Comparison of ENCODE assay signal across 8 cellular contexts in the genomic region with DNA sequence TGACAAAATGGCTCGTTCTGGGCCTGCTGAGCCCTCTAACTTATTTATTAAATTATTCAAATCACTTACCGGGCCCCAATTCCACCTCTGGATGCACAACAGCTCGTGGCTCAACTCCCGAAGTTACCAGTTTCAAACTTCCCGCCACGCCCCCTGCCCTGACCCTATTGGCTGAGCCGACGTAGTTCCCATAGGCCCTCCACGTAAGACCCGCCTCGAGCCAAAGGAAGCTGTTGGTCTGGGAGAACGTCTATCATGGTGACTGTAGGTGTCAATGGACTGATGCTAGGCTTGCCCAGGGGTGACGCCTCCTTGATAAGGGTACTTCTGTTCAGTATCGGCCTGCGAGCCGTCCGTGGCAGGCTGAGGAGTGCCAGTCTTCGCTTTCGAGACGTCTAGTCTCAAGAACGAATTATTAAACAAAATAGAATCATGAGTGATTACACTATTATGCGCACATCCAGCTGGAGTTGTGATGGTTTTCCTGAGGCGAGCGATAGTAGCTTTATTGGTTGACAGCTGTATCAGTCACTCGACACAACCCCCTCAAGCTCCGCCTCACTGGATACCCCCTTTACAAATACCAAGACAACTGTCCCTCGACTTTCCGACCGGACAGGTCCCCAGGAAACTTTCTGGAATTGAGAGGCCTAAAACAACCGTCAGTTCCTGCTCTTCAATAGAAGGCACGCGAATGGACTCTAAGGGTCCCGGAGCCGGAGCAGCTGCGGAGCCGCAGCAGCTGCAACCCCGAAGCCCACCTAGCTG. TPM values are rescaled to one million over a fixed set of nuclear protein-coding genes. Genes with fewer than 3 reads are reported as not detected.
DNase-seq lines count a peak whose midpoint lies in the region; ATAC-seq lines count a peak whose summit lies in the region.

A gene (minus strand): TSS at position 134 of the 768 bp plus-strand sequence. CDS start 334 bp downstream, outside the sequence.

- H3K27me3 Mint-ChIP-seq in effector memory CD8-positive, alpha-beta T cell = no peaks in the 10 kb centered on the region

- H3K27ac Mint-ChIP-seq in effector memory CD8-positive, alpha-beta T cell = peak within 1 kb of the TSS; percentile 96 to 99

- no peaks in the 10 kb centered on the region for H3K9me3 Mint-ChIP-seq in effector memory CD8-positive, alpha-beta T cell

- H3K4me3 Mint-ChIP-seq in effector memory CD8-positive, alpha-beta T cell = peak within 1 kb of the TSS; percentile 85 to 86

- H3K4me1 Mint-ChIP-seq in effector memory CD8-positive, alpha-beta T cell (ENCODE audit: low read depth in 2 of 2) = peaks cover 20 to 24% of the 10 kb centered on the region in 2 donors

- peak; percentile 91 for DNase-seq in COLO668 (lab: John Stamatoyannopoulos, UW; ENCODE audit: unreplicated experiment)
- peak; percentile 97 for DNase-seq in HT1080 (ENCODE audit: low read depth)
- DNase-seq in NOMO-1 treated with DMSO at 0.1 percent for 48 hours (lab: John Stamatoyannopoulos, UW; ENCODE audit: unreplicated experiment) = peak; percentile 99
- peak; percentile 80 to 88 for DNase-seq in activated CD8-positive, alpha-beta memory T cell treated with anti-CD3 and anti-CD28 coated beads for 4 hours (ENCODE audit: low read depth in 2 of 2)
- peak; percentile 88 to 92 (median 89) for DNase-seq in effector memory CD8-positive, alpha-beta T cell
- peak; percentile 99 for DNase-seq in medulla oblongata (ENCODE audit: extremely low spot score)
- DNase-seq in stimulated activated CD8-positive, alpha-beta memory T cell treated with anti-CD3 and anti-CD28 coated beads, Interleukin-12 subunit alpha, Interleukin-12 subunit beta, amount 100 ng/mL, for 1 hour (ENCODE audit: low read depth) = peak; percentile 84

- H3K36me3 Mint-ChIP-seq in effector memory CD8-positive, alpha-beta T cell (ENCODE audit: insufficient read depth) = peaks cover 30% of the 10 kb centered on the region

- peak; percentile 43 for ATAC-seq in GM21360 (IDR thresholded peaks at IDR 0.05; ENCODE audit: unreplicated experiment)
- peak; percentile 56 for ATAC-seq in effector memory CD8-positive, alpha-beta T cell (replicated peaks)

RNA-seq across cellular contexts. Expression of the gene that starts here (rescaled TPM):
- 129 and 190 TPM in 2 replicates for total RNA-seq in HT1080 (2014; rRNA removed; shearing (Covaris generic))
- 41.6 and 59.0 TPM in 2 replicates for polyA plus RNA-seq in HT1080 (2015; cell fraction: cytosol; rRNA removed)
- 125 and 147 TPM in 2 replicates for polyA plus RNA-seq in HT1080 (2015; cell fraction: nucleus; rRNA removed)

Comparison
In these comparisons a context has a peak if more than half of its experiments do, and no peak if none do; other contexts are left out.
1. Peak in every context shown above with its lines: DNase-seq and ATAC-seq.